In genomic region chr12:9730591-9730990, GRCh38 we compare ENCODE assay signal across 21 cellular contexts. TPM values are rescaled to one million over a fixed set of nuclear protein-coding genes. Genes with fewer than 3 reads are reported as not detected.
A peak's percentile ranks its signal among the peaks of the same experiment; 100 is the strongest.
DNase-seq lines count a peak whose midpoint lies in the region; ATAC-seq and TF ChIP-seq lines count a peak whose summit lies in the region.
"Had no signal": no experiment of that assay in that cellular context is flagged by ENCODE, and none has a peak within 500 bp of the region (broad histone marks: within the 10 kb centered on the region; RNA-seq: fewer than 3 reads in every experiment).

No MANE protein-coding gene starts in this region.

- H3K9me3 Mint-ChIP-seq in activated CD8-positive, alpha-beta memory T cell treated with anti-CD3 and anti-CD28 coated beads, Interleukin-2, amount 10 ng/mL, durations not matched to agents 7 days and 5 days (ENCODE audit: low read depth), result peaks cover under 1% of the 10 kb centered on the region
- H3K9me3 Mint-ChIP-seq in T-helper 2 cell treated with Interferon-gamma antibody and Interleukin-4, amounts not matched to agents 5 μg/mL and 100 μg/mL, for 36 hours, result no peaks in the 10 kb centered on the region
- no peaks in the 10 kb centered on the region for H3K9me3 Mint-ChIP-seq in neural progenitor cell
- H3K9me3 Mint-ChIP-seq in MCF 10A (ENCODE audit: unreplicated experiment), result no peaks in the 10 kb centered on the region
- H3K9me3 Mint-ChIP-seq: brain; CD4-positive, CD25-positive, alpha-beta regulatory T cell had no signal

- POLR2A ChIA-PET in MCF 10A (lab: Yijun Ruan, JAX), result interaction anchor here (1.3 kb wide), 1 partner anchor 82 kb away, joined by 3 read pairs; no protein-coding TSS in a partner anchor

- TF ChIP-seq CTCF in neural progenitor cell (IDR thresholded peaks at IDR 0.05) (no peak), MCF 10A (IDR thresholded peaks at IDR 0.05; ENCODE audit: unreplicated experiment) (no peak)

- H3K27ac Mint-ChIP-seq in activated CD8-positive, alpha-beta memory T cell treated with anti-CD3 and anti-CD28 coated beads, Interleukin-2, amount 10 ng/mL, durations not matched to agents 7 days and 5 days, result no peak overlapping the region
- peak overlapping the region; percentile 63 for H3K27ac Mint-ChIP-seq in T-helper 2 cell treated with Interferon-gamma antibody and Interleukin-4, amounts not matched to agents 5 μg/mL and 100 μg/mL, for 36 hours
- H3K27ac Mint-ChIP-seq in neural progenitor cell (no peak overlapping the region), MCF 10A (ENCODE audit: low read depth, unreplicated experiment) (no peak overlapping the region)
- H3K27ac Mint-ChIP-seq: brain had no signal

- H3K36me3 ChIP-seq in neural progenitor cell, result no peaks in the 10 kb centered on the region
- H3K36me3 ChIP-seq: vagina had no signal

- intact Hi-C loops in MCF 10A (cut with micrococcal nuclease), result no loop called here

- no peak for DNase-seq in activated CD8-positive, alpha-beta memory T cell treated with anti-CD3 and anti-CD28 coated beads, Interleukin-2, amount 10 ng/mL, durations not matched to agents 7 days and 5 days
- no peak for DNase-seq in activated CD8-positive, alpha-beta memory T cell treated with anti-CD3 and anti-CD28 coated beads, Interleukin-2, amount 50 U/mL, for 48 hours
- no peak for DNase-seq in T-helper 2 cell treated with Interferon-gamma antibody and Interleukin-4, amounts not matched to agents 5 μg/mL and 100 μg/mL, for 36 hours (ENCODE audit: low spot score)
- DNase-seq in neural progenitor cell (ENCODE audit: low spot score), result no peak
- no peak for DNase-seq in NOMO-1 (lab: John Stamatoyannopoulos, UW; ENCODE audit: unreplicated experiment in 2 of 2)
- no peak for DNase-seq in MCF 10A (ENCODE audit: unreplicated experiment)
- DNase-seq in C1 segment of cervical spinal cord (lab: John Stamatoyannopoulos, UW), result no peak
- DNase-seq: activated naive CD4-positive, alpha-beta T cell treated with anti-CD3 and anti-CD28 coated beads, Interleukin-2, amount 10 ng/mL, durations not matched to agents 7 days and 5 days; CD4-positive, CD25-positive, alpha-beta regulatory T cell; DND-41; NCI-H1092; NCI-H2081 treated with DMSO at 0.1 percent for 48 hours; NCI-H524; stimulated activated CD4-positive, alpha-beta T cell treated with anti-CD3 and anti-CD28 coated beads, Interleukin-15, amount 100 ng/mL, for 24 hours had no signal

- H3K27me3 ChIP-seq in neural progenitor cell, result no peaks in the 10 kb centered on the region
- H3K27me3 ChIP-seq: vagina had no signal

- peaks cover 12% of the 10 kb centered on the region for H3K36me3 Mint-ChIP-seq in activated CD8-positive, alpha-beta memory T cell treated with anti-CD3 and anti-CD28 coated beads, Interleukin-2, amount 10 ng/mL, durations not matched to agents 7 days and 5 days
- H3K36me3 Mint-ChIP-seq in T-helper 2 cell treated with Interferon-gamma antibody and Interleukin-4, amounts not matched to agents 5 μg/mL and 100 μg/mL, for 36 hours (ENCODE audit: low read depth), result peaks cover 4% of the 10 kb centered on the region
- H3K36me3 Mint-ChIP-seq in neural progenitor cell (no peaks in the 10 kb centered on the region), MCF 10A (ENCODE audit: insufficient read depth, unreplicated experiment) (no peaks in the 10 kb centered on the region)
- H3K36me3 Mint-ChIP-seq: brain; CD4-positive, CD25-positive, alpha-beta regulatory T cell had no signal

- H3K27ac ChIP-seq in neural progenitor cell, result no peak overlapping the region
- H3K27ac ChIP-seq: vagina had no signal

- no peaks in the 10 kb centered on the region for H3K9me3 ChIP-seq in neural progenitor cell (ENCODE audit: low read depth)
- H3K9me3 ChIP-seq: vagina had no signal

- H3K4me1 ChIP-seq in neural progenitor cell, result no peaks in the 10 kb centered on the region
- H3K4me1 ChIP-seq: vagina had no signal

- no peak overlapping the region for H3K4me3 ChIP-seq in neural progenitor cell
- H3K4me3 ChIP-seq: vagina had no signal

- peak; percentile 39 for TF ChIP-seq POLR2A in GM19193 (IDR thresholded peaks at IDR 0.05; ENCODE audit: extremely low read depth, insufficient read depth, insufficient read length)

- H3K79me2 ChIP-seq in neural progenitor cell (ENCODE audit: low read depth), result no peaks in the 10 kb centered on the region

- H3K4me3 Mint-ChIP-seq in activated CD8-positive, alpha-beta memory T cell treated with anti-CD3 and anti-CD28 coated beads, Interleukin-2, amount 10 ng/mL, durations not matched to agents 7 days and 5 days, result peak overlapping the region; percentile 66
- peak overlapping the region; percentile 90 for H3K4me3 Mint-ChIP-seq in T-helper 2 cell treated with Interferon-gamma antibody and Interleukin-4, amounts not matched to agents 5 μg/mL and 100 μg/mL, for 36 hours
- no peak overlapping the region for H3K4me3 Mint-ChIP-seq in neural progenitor cell
- no peak overlapping the region for H3K4me3 Mint-ChIP-seq in MCF 10A (ENCODE audit: unreplicated experiment)
- H3K4me3 Mint-ChIP-seq: brain; CD4-positive, CD25-positive, alpha-beta regulatory T cell had no signal

- H3F3A ChIP-seq in neural progenitor cell (ENCODE audit: low read depth), result no peaks in the 10 kb centered on the region

- CTCF ChIA-PET in activated CD8-positive, alpha-beta memory T cell treated with anti-CD3 and anti-CD28 coated beads, Interleukin-2, amount 10 ng/mL, durations not matched to agents 7 days and 5 days (lab: Charles Lee), result interaction anchor here (1.1 to 3.3 kb wide), 5 partner anchors 9 to 98 kb away, joined by 3 to 17 read pairs (median 4); no protein-coding TSS in a partner anchor
- CTCF ChIA-PET in MCF 10A (lab: Yijun Ruan, JAX), result interaction anchor here (0.7 to 2.8 kb wide), 5 partner anchors 12 to 22 kb away, joined by 4 to 17 read pairs (median 4); no protein-coding TSS in a partner anchor

- H3K9ac ChIP-seq in neural progenitor cell, result no peak overlapping the region

- no peaks in the 10 kb centered on the region for H4K20me1 ChIP-seq in neural progenitor cell (ENCODE audit: low read depth)

- peak overlapping the region; percentile 30 for H2AFZ ChIP-seq in neural progenitor cell (replicated peaks)

- no peaks in the 10 kb centered on the region for H3K27me3 Mint-ChIP-seq in activated CD8-positive, alpha-beta memory T cell treated with anti-CD3 and anti-CD28 coated beads, Interleukin-2, amount 10 ng/mL, durations not matched to agents 7 days and 5 days
- H3K27me3 Mint-ChIP-seq in T-helper 2 cell treated with Interferon-gamma antibody and Interleukin-4, amounts not matched to agents 5 μg/mL and 100 μg/mL, for 36 hours (ENCODE audit: low read depth), result no peaks in the 10 kb centered on the region
- H3K27me3 Mint-ChIP-seq in neural progenitor cell (ENCODE audit: insufficient read depth, low read depth) (no peaks in the 10 kb centered on the region), MCF 10A (ENCODE audit: insufficient read depth, unreplicated experiment) (no peaks in the 10 kb centered on the region)

- peaks cover 33% of the 10 kb centered on the region for H3K4me1 Mint-ChIP-seq in activated CD8-positive, alpha-beta memory T cell treated with anti-CD3 and anti-CD28 coated beads, Interleukin-2, amount 10 ng/mL, durations not matched to agents 7 days and 5 days
- peaks cover 47% of the 10 kb centered on the region for H3K4me1 Mint-ChIP-seq in T-helper 2 cell treated with Interferon-gamma antibody and Interleukin-4, amounts not matched to agents 5 μg/mL and 100 μg/mL, for 36 hours (ENCODE audit: low read depth)
- H3K4me1 Mint-ChIP-seq in neural progenitor cell (no peaks in the 10 kb centered on the region), MCF 10A (ENCODE audit: insufficient read depth, unreplicated experiment) (peaks cover 7% of the 10 kb centered on the region)
- H3K4me1 Mint-ChIP-seq: brain had no signal

- no peak for ATAC-seq in activated CD8-positive, alpha-beta memory T cell treated with anti-CD3 and anti-CD28 coated beads, Interleukin-2, amount 10 ng/mL, durations not matched to agents 7 days and 5 days
- ATAC-seq: Panc1 had no signal

- H3K4me2 ChIP-seq in neural progenitor cell, result no peak overlapping the region

- BruUV-seq in MCF 10A (replicated peaks; lab: Mats Ljungman, UMichigan), result no TSS peak

RNA-seq across cellular contexts. Expression of gene CLECL1, which starts 2.3 kb away (rescaled TPM):
- 1 to 10 TPM; 2.2 to 8.8 TPM for total RNA-seq in activated CD8-positive, alpha-beta memory T cell treated with anti-CD3 and anti-CD28 coated beads, Interleukin-2, amount 10 ng/mL, durations not matched to agents 7 days and 5 days
- total RNA-seq in neural progenitor cell (ENCODE audit: low replicate concordance), result not detected in 2 replicates
- total RNA-seq in MCF 10A (2022), result not detected in 2 replicates
- total RNA-seq: A673, epithelial cell of proximal tubule, frontal cortex, vagina had no signal

RNA-seq across cellular contexts. Expression of gene CD69, which starts 30.1 kb away (rescaled TPM):
- total RNA-seq in activated CD8-positive, alpha-beta memory T cell treated with anti-CD3 and anti-CD28 coated beads, Interleukin-2, amount 10 ng/mL, durations not matched to agents 7 days and 5 days, result 100 to 1,000 TPM in 1 of 2 experiments, 10 to 100 TPM in 1; 76.0 to 104 TPM
- not detected in 2 replicates for total RNA-seq in neural progenitor cell (ENCODE audit: low replicate concordance)
- total RNA-seq in MCF 10A (2022), result not detected in 2 replicates
- total RNA-seq: A673, frontal cortex had no signal

Comparison
In these comparisons a context has a peak if more than half of its experiments do, and no peak if none do; other contexts are left out.
1. H3K4me3 Mint-ChIP-seq: peak in activated CD8-positive, alpha-beta memory T cell treated with anti-CD3 and anti-CD28 coated beads, Interleukin-2, amount 10 ng/mL, durations not matched to agents 7 days and 5 days (single experiment) and T-helper 2 cell treated with Interferon-gamma antibody and Interleukin-4, amounts not matched to agents 5 μg/mL and 100 μg/mL, for 36 hours (single experiment); none in neural progenitor cell (single experiment) and MCF 10A (single experiment).
2. RNA of gene CD69, which starts 30.1 kb away (total RNA-seq): 76.0 to 104 TPM in activated CD8-positive, alpha-beta memory T cell treated with anti-CD3 and anti-CD28 coated beads, Interleukin-2, amount 10 ng/mL, durations not matched to agents 7 days and 5 days; not detected in neural progenitor cell and not detected in MCF 10A; every median in the first group is over 10 times any median in the second.